Comparison of ENCODE assay signal across 25 cellular contexts in the genomic region with DNA sequence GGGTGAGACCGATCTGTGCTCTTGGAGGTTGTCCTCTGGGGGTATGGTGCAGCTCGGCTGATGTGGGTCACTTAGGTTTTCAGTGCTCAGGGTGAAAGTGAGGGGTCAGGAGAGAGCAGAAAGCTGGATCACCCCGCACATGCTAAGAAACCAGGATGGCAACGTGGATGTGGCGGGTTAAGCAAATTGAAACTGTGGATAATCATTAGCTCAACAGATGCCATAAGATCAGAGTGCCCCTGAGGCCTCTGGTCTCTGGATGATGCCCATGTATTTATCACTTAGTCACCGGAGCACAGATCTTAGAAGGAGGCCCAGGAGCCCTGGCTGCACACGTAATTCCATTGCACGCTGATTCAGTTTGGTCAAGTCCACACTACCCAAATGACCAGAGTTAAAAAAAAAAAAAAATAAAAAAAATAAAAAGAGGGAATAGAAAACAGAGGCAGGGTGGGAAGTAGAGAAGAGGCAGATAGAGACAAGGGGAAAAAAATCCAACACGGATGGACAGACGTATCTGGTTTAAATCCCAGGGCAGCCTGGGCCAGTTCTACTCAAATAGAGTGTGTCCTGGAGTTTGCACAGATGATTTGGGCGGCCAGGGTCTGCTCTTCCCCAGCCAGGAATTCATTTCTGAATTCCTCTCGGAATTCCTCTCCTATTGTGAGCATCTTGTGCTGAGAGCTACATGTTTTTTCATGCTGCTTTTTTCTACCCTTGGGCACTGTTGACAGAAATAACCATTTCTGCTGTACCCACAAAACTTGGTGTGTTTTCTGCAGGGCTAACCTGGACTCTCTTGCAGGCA.
DNase-seq lines count a peak whose midpoint lies in the region; ATAC-seq, FAIRE-seq and TF ChIP-seq lines count a peak whose summit lies in the region.
"Had no signal": no experiment of that assay in that cellular context is flagged by ENCODE, and none has a peak within 500 bp of the region (broad histone marks: within the 10 kb centered on the region; RNA-seq: fewer than 3 reads in every experiment).

No MANE protein-coding gene starts in this region.

- peak overlapping the region; percentile 34; the same call in 1 of the 2 replicates for H3K27ac ChIP-seq in BLaER1
- H3K27ac ChIP-seq in hepatocyte = no peak overlapping the region
- H3K27ac ChIP-seq in neural progenitor cell = no peak overlapping the region
- no peak overlapping the region for H3K27ac ChIP-seq in gastroesophageal sphincter
- H3K27ac ChIP-seq: cardiac muscle cell, left ventricle myocardium inferior, tibial nerve had no signal

- no peak overlapping the region for H3K4me3 ChIP-seq in BLaER1
- H3K4me3 ChIP-seq in hepatocyte = no peak overlapping the region
- H3K4me3 ChIP-seq in neural progenitor cell = no peak overlapping the region
- H3K4me3 ChIP-seq in gastroesophageal sphincter = no peak overlapping the region
- H3K4me3 ChIP-seq: cardiac muscle cell, left ventricle myocardium inferior, MG63, tibial nerve had no signal

- peaks cover 3% of the 10 kb centered on the region for H3K9me3 Mint-ChIP-seq in neural progenitor cell
- H3K9me3 Mint-ChIP-seq: activated B cell treated with CpG ODN at 0.5 μM for 24 hours; activated CD8-positive, alpha-beta T cell treated with anti-CD3 and anti-CD28 coated beads for 36 hours; activated naive CD4-positive, alpha-beta T cell treated with anti-CD3 and anti-CD28 coated beads for 36 hours; activated T-cell treated with anti-CD3 and anti-CD28 coated beads, Interleukin-2, amount 50 U/mL, for 24 hours; stimulated activated naive CD8-positive, alpha-beta T cell treated with anti-CD3 and anti-CD28 coated beads, Interleukin-15, amount 100 ng/mL, for 72 hours; T-helper 2 cell treated with Interferon-gamma antibody and Interleukin-4, amounts not matched to agents 5 μg/mL and 100 μg/mL, for 36 hours had no signal

- no peak overlapping the region for H3K27ac Mint-ChIP-seq in neural progenitor cell
- H3K27ac Mint-ChIP-seq: activated B cell treated with CpG ODN at 0.5 μM for 24 hours; activated CD8-positive, alpha-beta T cell treated with anti-CD3 and anti-CD28 coated beads for 36 hours; activated naive CD4-positive, alpha-beta T cell treated with anti-CD3 and anti-CD28 coated beads for 36 hours; activated T-cell treated with anti-CD3 and anti-CD28 coated beads, Interleukin-2, amount 50 U/mL, for 24 hours; stimulated activated naive CD8-positive, alpha-beta T cell treated with anti-CD3 and anti-CD28 coated beads, Interleukin-15, amount 100 ng/mL, for 72 hours; T-helper 2 cell treated with Interferon-gamma antibody and Interleukin-4, amounts not matched to agents 5 μg/mL and 100 μg/mL, for 36 hours had no signal

- 64% methylated on average over 12 of the region's 12 CpGs for WGBS in hepatocyte (ENCODE audit: low lambda C conversion rate, missing lambda C conversion rate)
- WGBS in gastroesophageal sphincter (ENCODE audit: low coverage in 1 of 2), 2 donors = 76 to 91% methylated on average over 8 to 9 of the region's 12 CpGs

- no peaks in the 10 kb centered on the region for H3K9me2 ChIP-seq in hepatocyte (replicated peaks; ENCODE audit: insufficient read depth)

- no peak for FAIRE-seq in RCC 7860 (lab: Jason Lieb, UNC)
- FAIRE-seq: endometrium had no signal

- H3K9ac ChIP-seq in BLaER1 (no peak overlapping the region), neural progenitor cell (no peak overlapping the region)

- H3K27me3 Mint-ChIP-seq in neural progenitor cell (ENCODE audit: insufficient read depth, low read depth) = peaks cover 5% of the 10 kb centered on the region
- H3K27me3 Mint-ChIP-seq: activated B cell treated with CpG ODN at 0.5 μM for 24 hours; activated CD8-positive, alpha-beta T cell treated with anti-CD3 and anti-CD28 coated beads for 36 hours; activated T-cell treated with anti-CD3 and anti-CD28 coated beads, Interleukin-2, amount 50 U/mL, for 24 hours; stimulated activated naive CD8-positive, alpha-beta T cell treated with anti-CD3 and anti-CD28 coated beads, Interleukin-15, amount 100 ng/mL, for 72 hours had no signal

- H3F3A ChIP-seq in neural progenitor cell (ENCODE audit: low read depth) = no peaks in the 10 kb centered on the region

- intact Hi-C loops in left cardiac atrium (cut with DNase I) = no loop called here

- DNase-seq in RCC 7860 (ENCODE audit: low spot score) = peak; percentile 67
- DNase-seq in hepatocyte (ENCODE audit: low spot score) = peak; percentile 53
- peak; percentile 20 for DNase-seq in neural progenitor cell (ENCODE audit: low spot score)
- no peak for DNase-seq in DMS79 (lab: John Stamatoyannopoulos, UW)
- no peak for DNase-seq in left cardiac atrium
- DNase-seq in islet precursor cell = no peak
- DNase-seq: activated B cell treated with CpG ODN at 0.5 μM for 24 hours; activated CD8-positive, alpha-beta T cell treated with anti-CD3 and anti-CD28 coated beads for 36 hours; activated naive CD4-positive, alpha-beta T cell treated with anti-CD3 and anti-CD28 coated beads for 36 hours; activated T-cell treated with anti-CD3 and anti-CD28 coated beads, Interleukin-2, amount 50 U/mL, for 24 hours; cortex of kidney; HCEC 1CT; left ventricle myocardium inferior; MG63; NCI-H1436; NCI-H2107; NCI-H510A; occipital lobe; stimulated activated naive CD8-positive, alpha-beta T cell treated with anti-CD3 and anti-CD28 coated beads, Interleukin-15, amount 100 ng/mL, for 72 hours had no signal

- H3K4me2 ChIP-seq in BLaER1 (no peak overlapping the region), hepatocyte (no peak overlapping the region), neural progenitor cell (no peak overlapping the region)

- TF ChIP-seq CTCF in hepatocyte (IDR thresholded peaks at IDR 0.05; ENCODE audit: poor library complexity) (no peak), neural progenitor cell (IDR thresholded peaks at IDR 0.05) (no peak), gastroesophageal sphincter (IDR thresholded peaks at IDR 0.05) (no peak)

- peaks cover 12% of the 10 kb centered on the region for H3K9me3 ChIP-seq in BLaER1
- no peaks in the 10 kb centered on the region for H3K9me3 ChIP-seq in hepatocyte (ENCODE audit: low read depth)
- H3K9me3 ChIP-seq in neural progenitor cell (ENCODE audit: low read depth) = no peaks in the 10 kb centered on the region
- no peaks in the 10 kb centered on the region for H3K9me3 ChIP-seq in gastroesophageal sphincter
- H3K9me3 ChIP-seq: left ventricle myocardium inferior, MG63, tibial nerve had no signal

- H3K4me1 ChIP-seq in BLaER1 (peaks cover 99% of the 10 kb centered on the region), hepatocyte (ENCODE audit: insufficient read depth) (no peaks in the 10 kb centered on the region), neural progenitor cell (peaks cover 18% of the 10 kb centered on the region), gastroesophageal sphincter (no peaks in the 10 kb centered on the region)
- H3K4me1 ChIP-seq: left ventricle myocardium inferior, tibial nerve had no signal

- H3K27me3 ChIP-seq in BLaER1 (no peaks in the 10 kb centered on the region), hepatocyte (no peaks in the 10 kb centered on the region), neural progenitor cell (no peaks in the 10 kb centered on the region), gastroesophageal sphincter (no peaks in the 10 kb centered on the region)
- H3K27me3 ChIP-seq: cardiac muscle cell, MG63, tibial nerve had no signal

- H4K20me1 ChIP-seq in BLaER1 (no peaks in the 10 kb centered on the region), hepatocyte (ENCODE audit: insufficient read depth, poor library complexity, severe bottlenecking) (no peaks in the 10 kb centered on the region), neural progenitor cell (ENCODE audit: low read depth) (no peaks in the 10 kb centered on the region)

- TF ChIP-seq POLR2A in gastroesophageal sphincter (IDR thresholded peaks at IDR 0.05) = no peak

- H3K36me3 ChIP-seq in BLaER1 (peaks cover 20% of the 10 kb centered on the region), hepatocyte (replicated peaks; ENCODE audit: insufficient read depth, low read depth) (no peaks in the 10 kb centered on the region), neural progenitor cell (no peaks in the 10 kb centered on the region), gastroesophageal sphincter (no peaks in the 10 kb centered on the region)
- H3K36me3 ChIP-seq: cardiac muscle cell, left ventricle myocardium inferior, MG63 had no signal

- H3K4me1 Mint-ChIP-seq in neural progenitor cell = peaks cover 28% of the 10 kb centered on the region

- peaks cover 4% of the 10 kb centered on the region for H3K36me3 Mint-ChIP-seq in neural progenitor cell

- H3K79me2 ChIP-seq in hepatocyte (no peaks in the 10 kb centered on the region), neural progenitor cell (ENCODE audit: low read depth) (no peaks in the 10 kb centered on the region)

- no peak for TF ChIP-seq EP300 in gastroesophageal sphincter (IDR thresholded peaks at IDR 0.05)

- H2AFZ ChIP-seq in hepatocyte (no peak overlapping the region), neural progenitor cell (replicated peaks) (no peak overlapping the region)

- no peak for ATAC-seq in gastroesophageal sphincter
- no peak for ATAC-seq in left cardiac atrium
- ATAC-seq: activated CD8-positive, alpha-beta T cell treated with anti-CD3 and anti-CD28 coated beads for 36 hours; stimulated activated naive CD8-positive, alpha-beta T cell treated with anti-CD3 and anti-CD28 coated beads, Interleukin-15, amount 100 ng/mL, for 72 hours had no signal

- no peak overlapping the region for H3K4me3 Mint-ChIP-seq in neural progenitor cell
- H3K4me3 Mint-ChIP-seq: activated B cell treated with CpG ODN at 0.5 μM for 24 hours; activated CD8-positive, alpha-beta T cell treated with anti-CD3 and anti-CD28 coated beads for 36 hours; activated naive CD4-positive, alpha-beta T cell treated with anti-CD3 and anti-CD28 coated beads for 36 hours; activated T-cell treated with anti-CD3 and anti-CD28 coated beads, Interleukin-2, amount 50 U/mL, for 24 hours; stimulated activated naive CD8-positive, alpha-beta T cell treated with anti-CD3 and anti-CD28 coated beads, Interleukin-15, amount 100 ng/mL, for 72 hours; T-helper 2 cell treated with Interferon-gamma antibody and Interleukin-4, amounts not matched to agents 5 μg/mL and 100 μg/mL, for 36 hours had no signal

Comparison
In these comparisons a context has a peak if more than half of its experiments do, and no peak if none do; other contexts are left out.
1. DNase-seq: peak in RCC 7860 (single experiment), hepatocyte (single experiment) and neural progenitor cell (single experiment); none in DMS79 (single experiment), left cardiac atrium (single experiment) and islet precursor cell (single experiment).